In the genomic region with DNA sequence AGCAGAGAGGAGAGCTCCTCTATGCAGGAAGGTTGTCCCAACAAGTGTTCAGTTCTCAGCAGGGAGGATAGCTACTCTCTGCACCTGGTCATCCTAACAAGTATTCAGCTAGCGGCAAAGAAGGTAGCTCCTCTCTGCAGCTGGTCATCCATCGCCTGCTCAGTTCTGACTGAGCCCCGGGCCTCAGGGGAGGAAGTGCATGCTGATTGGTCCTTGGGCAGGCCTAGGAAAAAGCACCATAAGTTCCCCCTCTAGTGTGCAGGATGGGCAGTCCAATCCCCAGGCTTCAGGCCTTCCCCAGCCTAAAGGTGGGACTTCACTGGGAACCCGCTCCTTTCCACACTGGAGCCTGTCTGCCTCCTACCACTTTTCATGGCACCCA, we compare ENCODE assay signal across 12 cellular contexts. TPM values are rescaled to one million over a fixed set of nuclear protein-coding genes. Genes with fewer than 3 reads are reported as not detected.
DNase-seq lines count a peak whose midpoint lies in the region; ATAC-seq and TF ChIP-seq lines count a peak whose summit lies in the region.
"Had no signal": no experiment of that assay in that cellular context is flagged by ENCODE, and none has a peak within 500 bp of the region (broad histone marks: within the 10 kb centered on the region; RNA-seq: fewer than 3 reads in every experiment).

No MANE protein-coding gene starts in this region.

- in situ Hi-C loops in SK-MEL-5 (cut with HindIII; ENCODE audit: low pct_unique_long_range_greater_than_20kb, low sequenced_read_pairs): no loop called here

- peaks cover 21% of the 10 kb centered on the region for H3K36me3 Mint-ChIP-seq in activated naive CD4-positive, alpha-beta T cell treated with anti-CD3 and anti-CD28 coated beads for 36 hours (ENCODE audit: low read depth)
- peaks cover 28% of the 10 kb centered on the region for H3K36me3 Mint-ChIP-seq in stimulated activated effector memory CD8-positive, alpha-beta T cell treated with anti-CD3 and anti-CD28 coated beads, Interleukin-12 subunit alpha, Interleukin-12 subunit beta, amount 100 ng/mL, for 72 hours

- peak; percentile 36 for ATAC-seq in GM21717 (IDR thresholded peaks at IDR 0.05; ENCODE audit: unreplicated experiment)
- no peak for ATAC-seq in stimulated activated effector memory CD8-positive, alpha-beta T cell treated with anti-CD3 and anti-CD28 coated beads, Interleukin-12 subunit alpha, Interleukin-12 subunit beta, amount 100 ng/mL, for 72 hours
- ATAC-seq: left cardiac atrium, upper lobe of right lung had no signal

- no peaks in the 10 kb centered on the region for H3K27me3 ChIP-seq in suprapubic skin
- H3K27me3 ChIP-seq: upper lobe of right lung had no signal

- peaks cover 8% of the 10 kb centered on the region for H3K36me3 ChIP-seq in suprapubic skin

- peak overlapping the region; percentile 59 for H3K27ac Mint-ChIP-seq in activated naive CD4-positive, alpha-beta T cell treated with anti-CD3 and anti-CD28 coated beads for 36 hours
- H3K27ac Mint-ChIP-seq in stimulated activated effector memory CD8-positive, alpha-beta T cell treated with anti-CD3 and anti-CD28 coated beads, Interleukin-12 subunit alpha, Interleukin-12 subunit beta, amount 100 ng/mL, for 72 hours: peak overlapping the region; percentile 60

- no peak overlapping the region for H3K27ac ChIP-seq in suprapubic skin
- H3K27ac ChIP-seq: upper lobe of right lung had no signal

- no peak overlapping the region for H3K4me3 ChIP-seq in suprapubic skin
- H3K4me3 ChIP-seq: upper lobe of right lung had no signal

- DNase-seq in activated naive CD4-positive, alpha-beta T cell treated with anti-CD3 and anti-CD28 coated beads for 36 hours: peak; percentile 28
- DNase-seq in activated naive CD4-positive, alpha-beta T cell treated with Interleukin-2 at 50 U/mL for 16 hours: no peak
- peak; percentile 13 for DNase-seq in SK-MEL-5 (ENCODE audit: low read depth, low spot score)
- DNase-seq in stimulated activated effector memory CD8-positive, alpha-beta T cell treated with anti-CD3 and anti-CD28 coated beads, Interleukin-12 subunit alpha, Interleukin-12 subunit beta, amount 100 ng/mL, for 72 hours (ENCODE audit: low spot score in 2 of 2): no peak
- DNase-seq in HCEC 1CT: no peak
- no peak for DNase-seq in suprapubic skin (ENCODE audit: low spot score in 2 of 2)
- DNase-seq in DMS153 treated with DMSO at 0.1 percent for 48 hours (lab: John Stamatoyannopoulos, UW; ENCODE audit: unreplicated experiment): no peak
- DNase-seq: effector CD8-positive, alpha-beta T cell; left cardiac atrium; NCI-H345; upper lobe of right lung had no signal

- H3K9me3 Mint-ChIP-seq in activated naive CD4-positive, alpha-beta T cell treated with anti-CD3 and anti-CD28 coated beads for 36 hours: no peaks in the 10 kb centered on the region
- H3K9me3 Mint-ChIP-seq in stimulated activated effector memory CD8-positive, alpha-beta T cell treated with anti-CD3 and anti-CD28 coated beads, Interleukin-12 subunit alpha, Interleukin-12 subunit beta, amount 100 ng/mL, for 72 hours: no peaks in the 10 kb centered on the region

- H3K4me3 Mint-ChIP-seq in activated naive CD4-positive, alpha-beta T cell treated with anti-CD3 and anti-CD28 coated beads for 36 hours: no peak overlapping the region
- no peak overlapping the region for H3K4me3 Mint-ChIP-seq in stimulated activated effector memory CD8-positive, alpha-beta T cell treated with anti-CD3 and anti-CD28 coated beads, Interleukin-12 subunit alpha, Interleukin-12 subunit beta, amount 100 ng/mL, for 72 hours

- CTCF ChIA-PET in activated naive CD4-positive, alpha-beta T cell treated with anti-CD3 and anti-CD28 coated beads for 36 hours (lab: Charles Lee): interaction anchor here (1.2 to 1.6 kb wide), 2 partner anchors 14 to 39 kb away, joined by 3 to 4 read pairs; no protein-coding TSS in a partner anchor

- no peak for TF ChIP-seq CTCF in suprapubic skin (IDR thresholded peaks at IDR 0.05)

- no peak for TF ChIP-seq EP300 in suprapubic skin (IDR thresholded peaks at IDR 0.05)

- H3K4me1 ChIP-seq in suprapubic skin: peaks cover 23% of the 10 kb centered on the region

- 83% methylated on average over 3 of the region's 4 CpGs for WGBS in suprapubic skin

- H3K27me3 Mint-ChIP-seq in activated naive CD4-positive, alpha-beta T cell treated with anti-CD3 and anti-CD28 coated beads for 36 hours (ENCODE audit: low read depth): no peaks in the 10 kb centered on the region

- no peak for TF ChIP-seq POLR2A in suprapubic skin (IDR thresholded peaks at IDR 0.05)

- no peaks in the 10 kb centered on the region for H3K9me3 ChIP-seq in suprapubic skin
- H3K9me3 ChIP-seq: upper lobe of right lung had no signal

- intact Hi-C loops in activated naive CD4-positive, alpha-beta T cell treated with anti-CD3 and anti-CD28 coated beads for 36 hours (cut with micrococcal nuclease): no loop called here

- peaks cover 39% of the 10 kb centered on the region for H3K4me1 Mint-ChIP-seq in activated naive CD4-positive, alpha-beta T cell treated with anti-CD3 and anti-CD28 coated beads for 36 hours (ENCODE audit: low read depth)
- H3K4me1 Mint-ChIP-seq in stimulated activated effector memory CD8-positive, alpha-beta T cell treated with anti-CD3 and anti-CD28 coated beads, Interleukin-12 subunit alpha, Interleukin-12 subunit beta, amount 100 ng/mL, for 72 hours: peaks cover 37% of the 10 kb centered on the region

RNA-seq across cellular contexts. Expression of a gene that starts 4.4 kb away (rescaled TPM):
- 10 to 100 TPM; 26.7 to 29.2 TPM for total RNA-seq in activated naive CD4-positive, alpha-beta T cell treated with anti-CD3 and anti-CD28 coated beads for 36 hours
- 16.7 and 25.0 TPM in 2 replicates for total RNA-seq in SK-MEL-5 (2014; rRNA removed; shearing (Covaris generic))
- 5.6 and 5.9 TPM in 2 replicates for polyA plus RNA-seq in SK-MEL-5 (2015; cell fraction: cytosol; rRNA removed)
- 38.2 and 39.9 TPM in 2 replicates for polyA plus RNA-seq in SK-MEL-5 (2015; cell fraction: nucleus; rRNA removed)
- total RNA-seq in suprapubic skin: 100 to 1,000 TPM; 106 to 363 (median 138) TPM

Comparison
In these comparisons a context has a peak if more than half of its experiments do, and no peak if none do; other contexts are left out.
1. DNase-seq: peak in activated naive CD4-positive, alpha-beta T cell treated with anti-CD3 and anti-CD28 coated beads for 36 hours (single experiment) and SK-MEL-5 (single experiment); none in activated naive CD4-positive, alpha-beta T cell treated with Interleukin-2 at 50 U/mL for 16 hours (single experiment), stimulated activated effector memory CD8-positive, alpha-beta T cell treated with anti-CD3 and anti-CD28 coated beads, Interleukin-12 subunit alpha, Interleukin-12 subunit beta, amount 100 ng/mL, for 72 hours (0 of 2), HCEC 1CT (single experiment), suprapubic skin (0 of 2) and DMS153 treated with DMSO at 0.1 percent for 48 hours (single experiment).